ENCODE assay signal across 8 cellular contexts in the genomic region with DNA sequence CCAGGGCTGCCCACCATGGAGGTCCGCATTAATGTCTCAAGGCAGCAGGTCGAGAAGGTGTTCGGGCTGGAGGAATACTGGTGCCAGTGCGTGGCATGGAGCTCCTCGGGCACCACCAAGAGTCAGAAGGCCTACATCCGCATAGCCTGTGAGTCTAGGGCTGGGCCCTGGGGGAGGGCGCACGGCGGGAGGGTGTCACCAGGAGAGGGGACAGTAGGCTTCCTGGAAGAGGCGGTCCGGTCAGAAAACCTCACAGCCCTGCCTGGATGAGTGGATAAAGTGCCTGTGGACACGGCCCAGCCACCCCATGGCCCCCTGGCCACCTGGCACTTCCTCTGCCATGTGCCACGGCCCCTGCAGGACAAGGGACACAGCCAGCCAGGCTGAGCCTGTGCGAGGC. TPM values are rescaled to one million over a fixed set of nuclear protein-coding genes. Genes with fewer than 3 reads are reported as not detected.
"Had no signal": no experiment of that assay in that cellular context is flagged by ENCODE, and none has a peak within 500 bp of the region (broad histone marks: within the 10 kb centered on the region; RNA-seq: fewer than 3 reads in every experiment).

No MANE protein-coding gene starts in this region.

- H3K27ac Mint-ChIP-seq: GM23338 had no signal

- H2AFZ ChIP-seq: GM23338 had no signal

- H3K36me3 ChIP-seq: HAP-1 had no signal

- H3K9me3 Mint-ChIP-seq: GM23338 had no signal

- H3K9me3 ChIP-seq: HAP-1 had no signal

- H3K4me1 ChIP-seq: HAP-1 had no signal

- DNase-seq: H7, IMR-90, KBM-7 had no signal

- H3K4me2 ChIP-seq: GM23338 had no signal

- H3K4me3 ChIP-seq: GM23338, HAP-1 had no signal

- ATAC-seq: GM23338, HCT116 had no signal

- FAIRE-seq: HTR-8/SVneo had no signal

RNA-seq across cellular contexts. Expression of a gene that starts 31.0 kb away (rescaled TPM):
- total RNA-seq: GM23338, H7, HT-29, IMR-90 had no signal
- polyA plus RNA-seq: GM23338, IMR-90 had no signal

RNA-seq across cellular contexts. Expression of a gene that starts 57.8 kb away (rescaled TPM):
- total RNA-seq: IMR-90 had no signal
- polyA plus RNA-seq: IMR-90 had no signal
